Comparison of ENCODE assay signal across 15 cellular contexts in genomic region chr1:99218572-99218971, GRCh38. TPM values are rescaled to one million over a fixed set of nuclear protein-coding genes. Genes with fewer than 3 reads are reported as not detected.
"Had no signal": no experiment of that assay in that cellular context is flagged by ENCODE, and none has a peak within 500 bp of the region (broad histone marks: within the 10 kb centered on the region; RNA-seq: fewer than 3 reads in every experiment).

No MANE protein-coding gene starts in this region.

- H3K9me3 ChIP-seq: mucosa of descending colon, neutrophil, thyroid gland, vagina had no signal

- ATAC-seq: foreskin keratinocyte; heart left ventricle; left colon; mucosa of descending colon; naive thymus-derived CD8-positive, alpha-beta T cell had no signal

- H3K4me3 ChIP-seq: heart left ventricle, mucosa of descending colon, thyroid gland, vagina had no signal

- H3K36me3 ChIP-seq: heart left ventricle, neutrophil, thyroid gland, vagina, WERI-Rb-1 had no signal

- H3K27me3 ChIP-seq: heart left ventricle, neutrophil, thyroid gland, vagina had no signal

- FAIRE-seq: astrocyte, endothelial cell of umbilical vein had no signal

- H3K4me1 ChIP-seq: foreskin keratinocyte, heart left ventricle, thyroid gland, vagina had no signal

- H3K27ac ChIP-seq: foreskin keratinocyte, heart left ventricle, neutrophil, thyroid gland, vagina, WERI-Rb-1 had no signal

- DNase-seq: activated CD4-positive, alpha-beta T cell treated with anti-CD3 and anti-CD28 coated beads for 4 hours; activated naive CD4-positive, alpha-beta T cell treated with anti-CD3 and anti-CD28 coated beads for 36 hours; foreskin keratinocyte; heart left ventricle; left colon; mucosa of descending colon; naive thymus-derived CD8-positive, alpha-beta T cell; thyroid gland; WERI-Rb-1 had no signal

RNA-seq across cellular contexts. Expression of gene PLPPR4, which starts 45.7 kb away (rescaled TPM):
- total RNA-seq: activated naive CD4-positive, alpha-beta T cell treated with anti-CD3 and anti-CD28 coated beads for 36 hours; activated T-helper 1 cell treated with anti-CD3 and anti-CD28 coated beads, Interleukin-12 subunit alpha, Interleukin-12 subunit beta, Interleukin-2, Interleukin-4 antibody, amounts not matched to agents 30 ng/mL and 10 ng/mL and 1 ng/mL, durations not matched to agents 14 hours and 24 hours and 36 hours; endothelial cell of umbilical vein; foreskin keratinocyte; lung microvascular endothelial cell; naive thymus-derived CD8-positive, alpha-beta T cell had no signal
- polyA plus RNA-seq: endothelial cell of umbilical vein; foreskin keratinocyte; naive thymus-derived CD8-positive, alpha-beta T cell had no signal
